Comparison of ENCODE assay signal across 12 cellular contexts in genomic region chr4:53914313-53915016, GRCh38.
DNase-seq lines count a peak whose midpoint lies in the region; ATAC-seq and TF ChIP-seq lines count a peak whose summit lies in the region.
"Had no signal": no experiment of that assay in that cellular context is flagged by ENCODE, and none has a peak within 500 bp of the region (broad histone marks: within the 10 kb centered on the region; RNA-seq: fewer than 3 reads in every experiment).

No MANE protein-coding gene starts in this region.

- intact Hi-C loops in activated CD8-positive, alpha-beta T cell treated with anti-CD3 and anti-CD28 coated beads for 36 hours (cut with micrococcal nuclease), result no loop called here
- intact Hi-C loops in PC-3 (cut with micrococcal nuclease), result no loop called here

- no peaks in the 10 kb centered on the region for H3K36me3 Mint-ChIP-seq in activated CD8-positive, alpha-beta T cell treated with anti-CD3 and anti-CD28 coated beads for 36 hours (ENCODE audit: low read depth)
- no peaks in the 10 kb centered on the region for H3K36me3 Mint-ChIP-seq in activated CD8-positive, alpha-beta T cell treated with anti-CD3 and anti-CD28 coated beads, Interleukin-2, amount 10 ng/mL, durations not matched to agents 7 days and 5 days (ENCODE audit: low read depth)
- H3K36me3 Mint-ChIP-seq: CD4-positive, alpha-beta memory T cell had no signal

- H3K27me3 ChIP-seq in PC-3 (ENCODE audit: low read length), result no peaks in the 10 kb centered on the region
- no peaks in the 10 kb centered on the region for H3K27me3 ChIP-seq in esophagus (ENCODE audit: control insufficient read depth in 1 of 2, insufficient read depth in 2 of 2, low read length in 2 of 2)
- H3K27me3 ChIP-seq in skeletal muscle satellite cell (ENCODE audit: control insufficient read depth, insufficient read depth, low read length), result no peaks in the 10 kb centered on the region
- H3K27me3 ChIP-seq: Peyer's patch had no signal

- 43 to 52% methylated on average over 4 of the region's 4 CpGs for WGBS in esophagus, 2 donors

- H3K9ac ChIP-seq in PC-3 (ENCODE audit: low read length) (peak overlapping the region; percentile 46), skeletal muscle satellite cell (ENCODE audit: low read depth, low read length) (peak overlapping the region; percentile 49)

- H3K4me3 ChIP-seq in PC-3 (ENCODE audit: low read length), result peak overlapping the region; percentile 4; the same call in 1 of the 2 replicates
- H3K4me3 ChIP-seq in esophagus (ENCODE audit: low read depth in 1 of 2, low read length in 2 of 2), result no peak overlapping the region
- no peak overlapping the region for H3K4me3 ChIP-seq in skeletal muscle satellite cell (ENCODE audit: low read length)
- H3K4me3 ChIP-seq: coronary artery, Peyer's patch, tibial artery had no signal

- POLR2A ChIA-PET in activated CD8-positive, alpha-beta T cell treated with anti-CD3 and anti-CD28 coated beads for 36 hours (lab: Charles Lee), result no interaction called here
- POLR2A ChIA-PET in activated CD8-positive, alpha-beta T cell treated with anti-CD3 and anti-CD28 coated beads, Interleukin-2, amount 10 ng/mL, durations not matched to agents 7 days and 5 days (lab: Charles Lee), result no interaction called here
- POLR2A ChIA-PET in PC-3 (lab: Charles Lee; ENCODE audit: unreplicated experiment), result interaction anchor here (0.6 to 1.0 kb wide), 4 partner anchors 16 to 171 kb away, joined by 3 to 9 read pairs (median 4); no protein-coding TSS in a partner anchor
- POLR2A ChIA-PET in HEK293T (lab: Yijun Ruan, JAX), result no interaction called here

- peak; percentile 42 for ATAC-seq in activated CD8-positive, alpha-beta T cell treated with anti-CD3 and anti-CD28 coated beads for 36 hours
- ATAC-seq in activated CD8-positive, alpha-beta T cell treated with anti-CD3 and anti-CD28 coated beads, Interleukin-2, amount 10 ng/mL, durations not matched to agents 7 days and 5 days, result no peak
- ATAC-seq in PC-3 (peak; percentile 87), GM19324 (IDR thresholded peaks at IDR 0.05; ENCODE audit: low FRiP score, unreplicated experiment) (no peak)

- BruUV-seq in PC-3 (replicated peaks; lab: Mats Ljungman, UMichigan), result no TSS peak

- H3K4me3 Mint-ChIP-seq in activated CD8-positive, alpha-beta T cell treated with anti-CD3 and anti-CD28 coated beads for 36 hours, result no peak overlapping the region
- H3K4me3 Mint-ChIP-seq in activated CD8-positive, alpha-beta T cell treated with anti-CD3 and anti-CD28 coated beads, Interleukin-2, amount 10 ng/mL, durations not matched to agents 7 days and 5 days, result no peak overlapping the region
- H3K4me3 Mint-ChIP-seq: CD4-positive, alpha-beta memory T cell had no signal

- H3K4me2 ChIP-seq in PC-3 (ENCODE audit: low read length), result peak overlapping the region; percentile 44
- H3K4me2 ChIP-seq in skeletal muscle satellite cell (ENCODE audit: low read length), result peak overlapping the region; percentile 22

- H3K27ac ChIP-seq in PC-3 (ENCODE audit: low read length), result peak overlapping the region; percentile 88
- peak overlapping the region; percentile 68 to 70 for H3K27ac ChIP-seq in esophagus (ENCODE audit: low read depth in 2 of 2, low read length in 1 of 2)
- H3K27ac ChIP-seq: Peyer's patch, tibial artery had no signal

- H3K4me1 ChIP-seq in PC-3 (ENCODE audit: insufficient read depth, low read length) (peaks cover 50% of the 10 kb centered on the region), esophagus (ENCODE audit: control insufficient read depth in 2 of 2, insufficient read depth in 2 of 2, low read length in 1 of 2) (peaks cover 2 to 17% of the 10 kb centered on the region in 2 donors), skeletal muscle satellite cell (ENCODE audit: control insufficient read depth, insufficient read depth, low read length) (peaks cover 30% of the 10 kb centered on the region)
- H3K4me1 ChIP-seq: Peyer's patch had no signal

- H3F3A ChIP-seq in PC-3 (ENCODE audit: low read length, unreplicated experiment), result peaks cover 4% of the 10 kb centered on the region

- no peaks in the 10 kb centered on the region for H3K79me2 ChIP-seq in PC-3 (ENCODE audit: low read length)

- CTCF ChIA-PET in activated CD8-positive, alpha-beta T cell treated with anti-CD3 and anti-CD28 coated beads for 36 hours (lab: Charles Lee), result interaction anchor here (1.1 to 3.2 kb wide), 3 partner anchors 304 to 319 kb away, joined by 3 to 22 read pairs (median 4); no protein-coding TSS in a partner anchor
- CTCF ChIA-PET in activated CD8-positive, alpha-beta T cell treated with anti-CD3 and anti-CD28 coated beads, Interleukin-2, amount 10 ng/mL, durations not matched to agents 7 days and 5 days (lab: Charles Lee), result interaction anchor here (1.4 to 2.0 kb wide), 3 partner anchors 16 to 320 kb away, joined by 5 to 12 read pairs (median 7); no protein-coding TSS in a partner anchor
- CTCF ChIA-PET in PC-3 (lab: Charles Lee) (interaction anchor here (0.6 to 1.7 kb wide), 5 partner anchors 16 to 319 kb away, joined by 3 to 22 read pairs (median 12); no protein-coding TSS in a partner anchor), HEK293T (lab: Yijun Ruan, JAX) (interaction anchor here (0.6 to 0.8 kb wide), 3 partner anchors 15 to 930 kb away, joined by 3 read pairs; no protein-coding TSS in a partner anchor)

- no peaks in the 10 kb centered on the region for H3K9me3 ChIP-seq in PC-3 (ENCODE audit: low read length)
- no peaks in the 10 kb centered on the region for H3K9me3 ChIP-seq in esophagus (ENCODE audit: control insufficient read depth in 2 of 2, insufficient read depth in 1 of 2, low read depth in 1 of 2, low read length in 1 of 2)
- H3K9me3 ChIP-seq in skeletal muscle satellite cell (replicated peaks; ENCODE audit: low read length), result no peaks in the 10 kb centered on the region
- H3K9me3 ChIP-seq: Peyer's patch, tibial artery had no signal

- no peaks in the 10 kb centered on the region for H3K9me3 Mint-ChIP-seq in activated CD8-positive, alpha-beta T cell treated with anti-CD3 and anti-CD28 coated beads for 36 hours
- H3K9me3 Mint-ChIP-seq in activated CD8-positive, alpha-beta T cell treated with anti-CD3 and anti-CD28 coated beads, Interleukin-2, amount 10 ng/mL, durations not matched to agents 7 days and 5 days (ENCODE audit: insufficient read depth), result no peaks in the 10 kb centered on the region
- H3K9me3 Mint-ChIP-seq: CD4-positive, alpha-beta memory T cell had no signal

- H3K9me2 ChIP-seq in PC-3 (replicated peaks; ENCODE audit: low read length), result no peaks in the 10 kb centered on the region

- no peak for TF ChIP-seq CTCF in activated CD8-positive, alpha-beta T cell treated with anti-CD3 and anti-CD28 coated beads for 36 hours (IDR thresholded peaks at IDR 0.05)
- no peak for TF ChIP-seq CTCF in PC-3 (conservative IDR thresholded peaks at IDR 0.05; ENCODE audit: low read depth, low read length)

- H3K4me1 Mint-ChIP-seq in activated CD8-positive, alpha-beta T cell treated with anti-CD3 and anti-CD28 coated beads for 36 hours (ENCODE audit: low read depth), result no peaks in the 10 kb centered on the region
- H3K4me1 Mint-ChIP-seq in activated CD8-positive, alpha-beta T cell treated with anti-CD3 and anti-CD28 coated beads, Interleukin-2, amount 10 ng/mL, durations not matched to agents 7 days and 5 days (ENCODE audit: low read depth), result no peaks in the 10 kb centered on the region
- H3K4me1 Mint-ChIP-seq: CD4-positive, alpha-beta memory T cell had no signal

- peaks cover 6% of the 10 kb centered on the region for H3K27me3 Mint-ChIP-seq in activated CD8-positive, alpha-beta T cell treated with anti-CD3 and anti-CD28 coated beads for 36 hours
- peaks cover 31% of the 10 kb centered on the region for H3K27me3 Mint-ChIP-seq in activated CD8-positive, alpha-beta T cell treated with anti-CD3 and anti-CD28 coated beads, Interleukin-2, amount 10 ng/mL, durations not matched to agents 7 days and 5 days (ENCODE audit: low read depth)

- H2AFZ ChIP-seq in PC-3 (ENCODE audit: low read length), result no peak overlapping the region

- H4K20me1 ChIP-seq in PC-3 (ENCODE audit: low read length), result no peaks in the 10 kb centered on the region

- DNase-seq in activated CD8-positive, alpha-beta T cell treated with anti-CD3 and anti-CD28 coated beads for 36 hours, result no peak
- DNase-seq in activated CD8-positive, alpha-beta T cell treated with anti-CD3 and anti-CD28 coated beads, Interleukin-2, amount 10 ng/mL, durations not matched to agents 7 days and 5 days, result no peak
- DNase-seq in PC-3, result peak; percentile 99
- DNase-seq in NCI-H1092 treated with DMSO at 0.1 percent for 48 hours (lab: John Stamatoyannopoulos, UW), result no peak
- no peak for DNase-seq in HEK293T (ENCODE audit: extremely low spot score)
- DNase-seq: CD4-positive, alpha-beta memory T cell had no signal

- H3K36me3 ChIP-seq in PC-3 (ENCODE audit: low read depth, low read length), result no peaks in the 10 kb centered on the region
- no peaks in the 10 kb centered on the region for H3K36me3 ChIP-seq in esophagus (ENCODE audit: control insufficient read depth in 2 of 2, insufficient read depth in 2 of 2, low read length in 1 of 2)
- H3K36me3 ChIP-seq in skeletal muscle satellite cell (ENCODE audit: insufficient read depth, low read length), result no peaks in the 10 kb centered on the region
- H3K36me3 ChIP-seq: Peyer's patch, tibial artery had no signal

- H3K27ac Mint-ChIP-seq in activated CD8-positive, alpha-beta T cell treated with anti-CD3 and anti-CD28 coated beads for 36 hours, result no peak overlapping the region
- no peak overlapping the region for H3K27ac Mint-ChIP-seq in activated CD8-positive, alpha-beta T cell treated with anti-CD3 and anti-CD28 coated beads, Interleukin-2, amount 10 ng/mL, durations not matched to agents 7 days and 5 days

TF ChIP-seq in HEK293T, 16 proteins besides CTCF, POLR2A, EP300 and RAD21 (continues in another document):
- TF ChIP-seq PKNOX1 (IDR thresholded peaks at IDR 0.05) (no peak), ELF4 (IDR thresholded peaks at IDR 0.05) (no peak), FOXA1 (IDR thresholded peaks at IDR 0.05) (no peak), SUZ12 (IDR thresholded peaks at IDR 0.05) (no peak), L3MBTL2 (conservative IDR thresholded peaks at IDR 0.05) (no peak), ARNT (IDR thresholded peaks at IDR 0.05) (no peak), ZNF384 (IDR thresholded peaks at IDR 0.05) (no peak), FOXK2 (IDR thresholded peaks at IDR 0.05) (no peak), HDGF (IDR thresholded peaks at IDR 0.05; ENCODE audit: borderline replicate concordance) (no peak), CTBP1 (IDR thresholded peaks at IDR 0.05; ENCODE audit: borderline replicate concordance) (no peak), LEF1 (IDR thresholded peaks at IDR 0.05; ENCODE audit: borderline replicate concordance) (no peak)

Comparison
In these comparisons a context has a peak if more than half of its experiments do, and no peak if none do; other contexts are left out.
1. ATAC-seq: peak in activated CD8-positive, alpha-beta T cell treated with anti-CD3 and anti-CD28 coated beads for 36 hours (single experiment) and PC-3 (single experiment); none in activated CD8-positive, alpha-beta T cell treated with anti-CD3 and anti-CD28 coated beads, Interleukin-2, amount 10 ng/mL, durations not matched to agents 7 days and 5 days (single experiment) and GM19324 (single experiment).